14 cellular contexts compared by ENCODE assay signal in genomic region chrX:68929332-68930150, GRCh38.
DNase-seq lines count a peak whose midpoint lies in the region; ATAC-seq and TF ChIP-seq lines count a peak whose summit lies in the region.
"Had no signal": no experiment of that assay in that cellular context is flagged by ENCODE, and none has a peak within 500 bp of the region (broad histone marks: within the 10 kb centered on the region; RNA-seq: fewer than 3 reads in every experiment).

No MANE protein-coding gene starts in this region.

- no peak for TF ChIP-seq CTCF in fibroblast of lung (conservative IDR thresholded peaks at IDR 0.05 in 1 of 2, IDR thresholded peaks at IDR 0.05 in 1 of 2; ENCODE audit: low read depth in 1 of 2, low read length in 2 of 2)

- H3K4me3 Mint-ChIP-seq in activated T-helper 2 cell treated with anti-CD3 and anti-CD28 coated beads, Interferon-gamma antibody, Interleukin-2, Interleukin-4, amounts not matched to agents 10 μg/mL and 5 μg/mL and 100 μg/mL, durations not matched to agents 14 hours and 24 hours and 36 hours (ENCODE audit: low read depth) = no peak overlapping the region
- H3K4me3 Mint-ChIP-seq: activated CD8-positive, alpha-beta memory T cell treated with anti-CD3 and anti-CD28 coated beads, Interleukin-2, amount 10 ng/mL, durations not matched to agents 7 days and 5 days; CD4-positive, alpha-beta T cell; dendritic cell treated with granulocyte-macrophage colony-stimulating factor and Interleukin-4, amounts not matched to agents 40 ng/mL and 50 ng/mL, for 4 days; T-helper 1 cell treated with Interleukin-12 subunit alpha and Interleukin-12 subunit beta and Interleukin-4 antibody, amounts not matched to agents 30 μg/mL and 1 μg/mL, for 36 hours had no signal

- H2AFZ ChIP-seq in fibroblast of lung (ENCODE audit: low read length) = no peak overlapping the region

- no peaks in the 10 kb centered on the region for H3K27me3 ChIP-seq in fibroblast of lung (ENCODE audit: control insufficient read depth, insufficient read depth, low read length)

- H3K4me2 ChIP-seq in fibroblast of lung (ENCODE audit: extremely low read depth, insufficient read depth, low read length) = no peak overlapping the region

- no peaks in the 10 kb centered on the region for H3K79me2 ChIP-seq in fibroblast of lung (ENCODE audit: control insufficient read depth, insufficient read depth, low read length)

- ATAC-seq in GM21515 (IDR thresholded peaks at IDR 0.05; ENCODE audit: unreplicated experiment) = no peak
- no peak for ATAC-seq in GM18517 (IDR thresholded peaks at IDR 0.05; ENCODE audit: unreplicated experiment)
- ATAC-seq: activated CD8-positive, alpha-beta memory T cell treated with anti-CD3 and anti-CD28 coated beads, Interleukin-2, amount 10 ng/mL, durations not matched to agents 7 days and 5 days; left colon had no signal

- H3K4me3 ChIP-seq in fibroblast of lung (replicated peaks in 1 of 4; ENCODE audit: control extremely low read depth in 1 of 4, insufficient read depth in 1 of 4, low read depth in 3 of 4, low read length in 4 of 4) = no peak overlapping the region

- no peak overlapping the region for H3K27ac ChIP-seq in fibroblast of lung (ENCODE audit: insufficient read depth, low read length)

- intact Hi-C loops in activated T-helper 2 cell treated with anti-CD3 and anti-CD28 coated beads, Interferon-gamma antibody, Interleukin-2, Interleukin-4, amounts not matched to agents 10 μg/mL and 5 μg/mL and 100 μg/mL, durations not matched to agents 14 hours and 24 hours and 36 hours (cut with micrococcal nuclease) = no loop called here

- H3K4me1 Mint-ChIP-seq in activated T-helper 2 cell treated with anti-CD3 and anti-CD28 coated beads, Interferon-gamma antibody, Interleukin-2, Interleukin-4, amounts not matched to agents 10 μg/mL and 5 μg/mL and 100 μg/mL, durations not matched to agents 14 hours and 24 hours and 36 hours (ENCODE audit: low read depth) = no peaks in the 10 kb centered on the region
- H3K4me1 Mint-ChIP-seq: activated CD8-positive, alpha-beta memory T cell treated with anti-CD3 and anti-CD28 coated beads, Interleukin-2, amount 10 ng/mL, durations not matched to agents 7 days and 5 days had no signal

- H3K4me1 ChIP-seq in fibroblast of lung (ENCODE audit: control insufficient read depth, extremely low read depth, insufficient read depth, low read length) = no peaks in the 10 kb centered on the region

- no peaks in the 10 kb centered on the region for H3K36me3 Mint-ChIP-seq in activated T-helper 2 cell treated with anti-CD3 and anti-CD28 coated beads, Interferon-gamma antibody, Interleukin-2, Interleukin-4, amounts not matched to agents 10 μg/mL and 5 μg/mL and 100 μg/mL, durations not matched to agents 14 hours and 24 hours and 36 hours (ENCODE audit: low read depth)
- H3K36me3 Mint-ChIP-seq: activated CD8-positive, alpha-beta memory T cell treated with anti-CD3 and anti-CD28 coated beads, Interleukin-2, amount 10 ng/mL, durations not matched to agents 7 days and 5 days had no signal

- no peaks in the 10 kb centered on the region for H3K9me3 Mint-ChIP-seq in activated T-helper 2 cell treated with anti-CD3 and anti-CD28 coated beads, Interferon-gamma antibody, Interleukin-2, Interleukin-4, amounts not matched to agents 10 μg/mL and 5 μg/mL and 100 μg/mL, durations not matched to agents 14 hours and 24 hours and 36 hours
- H3K9me3 Mint-ChIP-seq: CD4-positive, alpha-beta T cell; dendritic cell treated with granulocyte-macrophage colony-stimulating factor and Interleukin-4, amounts not matched to agents 40 ng/mL and 50 ng/mL, for 4 days; T-helper 1 cell treated with Interleukin-12 subunit alpha and Interleukin-12 subunit beta and Interleukin-4 antibody, amounts not matched to agents 30 μg/mL and 1 μg/mL, for 36 hours had no signal

- H3K27ac Mint-ChIP-seq in activated T-helper 2 cell treated with anti-CD3 and anti-CD28 coated beads, Interferon-gamma antibody, Interleukin-2, Interleukin-4, amounts not matched to agents 10 μg/mL and 5 μg/mL and 100 μg/mL, durations not matched to agents 14 hours and 24 hours and 36 hours = no peak overlapping the region
- H3K27ac Mint-ChIP-seq: activated CD8-positive, alpha-beta memory T cell treated with anti-CD3 and anti-CD28 coated beads, Interleukin-2, amount 10 ng/mL, durations not matched to agents 7 days and 5 days; CD4-positive, alpha-beta T cell; dendritic cell treated with granulocyte-macrophage colony-stimulating factor and Interleukin-4, amounts not matched to agents 40 ng/mL and 50 ng/mL, for 4 days; T-helper 1 cell treated with Interleukin-12 subunit alpha and Interleukin-12 subunit beta and Interleukin-4 antibody, amounts not matched to agents 30 μg/mL and 1 μg/mL, for 36 hours had no signal

- DNase-seq in AG08396 (ENCODE audit: low spot score) (peak; percentile 68), NCI-H2196 treated with DMSO at 0.1 percent for 48 hours (lab: John Stamatoyannopoulos, UW; ENCODE audit: unreplicated experiment) (peak; percentile 7), fibroblast of lung (ENCODE audit: low read depth in 2 of 2) (peak; percentile 75 to 86), myocyte (ENCODE audit: low read depth) (peak; percentile 61), occipital lobe (lab: John Stamatoyannopoulos, UW) (no peak)
- no peak for DNase-seq in activated T-helper 2 cell treated with anti-CD3 and anti-CD28 coated beads, Interferon-gamma antibody, Interleukin-2, Interleukin-4, amounts not matched to agents 10 μg/mL and 5 μg/mL and 100 μg/mL, durations not matched to agents 14 hours and 24 hours and 36 hours (ENCODE audit: low spot score)
- DNase-seq: activated CD8-positive, alpha-beta memory T cell treated with anti-CD3 and anti-CD28 coated beads, Interleukin-2, amount 10 ng/mL, durations not matched to agents 7 days and 5 days; CD4-positive, alpha-beta T cell; left colon; NCI-H345 had no signal

- H4K20me1 ChIP-seq in fibroblast of lung (ENCODE audit: control insufficient read depth, extremely low read depth, insufficient read depth, low read length) = no peaks in the 10 kb centered on the region

- H3K36me3 ChIP-seq in fibroblast of lung (ENCODE audit: control insufficient read depth, insufficient read depth, low read length) = no peaks in the 10 kb centered on the region

- H3K27me3 Mint-ChIP-seq in activated T-helper 2 cell treated with anti-CD3 and anti-CD28 coated beads, Interferon-gamma antibody, Interleukin-2, Interleukin-4, amounts not matched to agents 10 μg/mL and 5 μg/mL and 100 μg/mL, durations not matched to agents 14 hours and 24 hours and 36 hours (ENCODE audit: low read depth) = no peaks in the 10 kb centered on the region
- H3K27me3 Mint-ChIP-seq: activated CD8-positive, alpha-beta memory T cell treated with anti-CD3 and anti-CD28 coated beads, Interleukin-2, amount 10 ng/mL, durations not matched to agents 7 days and 5 days; CD4-positive, alpha-beta T cell; dendritic cell treated with granulocyte-macrophage colony-stimulating factor and Interleukin-4, amounts not matched to agents 40 ng/mL and 50 ng/mL, for 4 days had no signal

- no peak overlapping the region for H3K9ac ChIP-seq in fibroblast of lung (ENCODE audit: insufficient read depth, low read length)

- H3K9me3 ChIP-seq in fibroblast of lung (ENCODE audit: control insufficient read depth, insufficient read depth, low read depth, low read length) = no peaks in the 10 kb centered on the region

Comparison
In these comparisons a context has a peak if more than half of its experiments do, and no peak if none do; other contexts are left out.
1. DNase-seq: peak in AG08396 (single experiment), NCI-H2196 treated with DMSO at 0.1 percent for 48 hours (single experiment), fibroblast of lung (2 of 2) and myocyte (single experiment); none in occipital lobe (single experiment) and activated T-helper 2 cell treated with anti-CD3 and anti-CD28 coated beads, Interferon-gamma antibody, Interleukin-2, Interleukin-4, amounts not matched to agents 10 μg/mL and 5 μg/mL and 100 μg/mL, durations not matched to agents 14 hours and 24 hours and 36 hours (single experiment).